1 cellular context compared by ENCODE assay signal in genomic region chr4:30916337-30917274, GRCh38.
TF ChIP-seq lines count a peak whose summit lies in the region.

No MANE protein-coding gene starts in this region.

TF ChIP-seq in H1, 55 proteins besides CTCF, POLR2A, EP300 and RAD21 (continued from another document):
- TF ChIP-seq CHD7 (IDR thresholded peaks at IDR 0.05; ENCODE audit: insufficient replicate concordance, low read length) (no peak), JUND (IDR thresholded peaks at IDR 0.05; ENCODE audit: low read length) (no peak)
